8 cellular contexts compared by ENCODE assay signal in the genomic region with DNA sequence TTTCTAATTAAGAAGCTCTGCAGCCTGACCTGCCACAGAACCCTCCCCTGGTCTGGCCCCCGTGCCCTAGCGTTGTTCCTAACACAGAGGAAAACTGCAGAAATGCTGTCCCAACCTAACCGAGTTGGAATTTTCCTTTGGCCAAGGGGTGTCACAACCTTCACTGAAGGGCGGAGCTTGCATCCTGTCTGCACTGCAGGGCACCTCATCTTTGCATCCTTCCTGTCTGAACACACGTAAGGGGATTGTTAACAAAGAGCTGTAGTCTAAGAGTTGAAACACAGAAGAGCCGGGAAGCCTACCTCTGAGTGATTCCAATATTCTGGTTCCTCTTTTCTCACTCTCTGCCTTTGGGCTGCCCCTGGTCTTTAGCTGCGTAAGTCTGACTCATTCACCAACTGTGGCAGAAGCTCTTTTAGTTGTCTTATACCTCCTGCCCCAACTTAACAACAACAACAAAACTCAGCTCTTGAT. TPM values are rescaled to one million over a fixed set of nuclear protein-coding genes. Genes with fewer than 3 reads are reported as not detected.
DNase-seq lines count a peak whose midpoint lies in the region; ATAC-seq, FAIRE-seq and TF ChIP-seq lines count a peak whose summit lies in the region.

No MANE protein-coding gene starts in this region.

- BruUV-seq in MCF 10A (replicated peaks; lab: Mats Ljungman, UMichigan), result no TSS peak

- CTCF ChIA-PET in MCF 10A (lab: Yijun Ruan, JAX), result interaction anchor here (0.6 to 21.3 kb wide), 8 partner anchors 9 to 224 kb away, joined by 3 to 564 read pairs (median 4); no protein-coding TSS in a partner anchor

- H3K27me3 ChIP-seq in aorta (ENCODE audit: control insufficient read depth in 1 of 2, insufficient read depth in 2 of 2, low read length in 1 of 2), result no peaks in the 10 kb centered on the region

- ATAC-seq in GM18520 (IDR thresholded peaks at IDR 0.05; ENCODE audit: unreplicated experiment) (peak; percentile 87), HG02970 (IDR thresholded peaks at IDR 0.05; ENCODE audit: low FRiP score, unreplicated experiment) (peak; percentile 70), memory B cell (ENCODE audit: low read depth) (peak; percentile 88), aorta (ENCODE audit: low FRiP score) (peak; percentile 36)

- intact Hi-C loops in MCF 10A (cut with micrococcal nuclease) (loop anchor here (2.0 kb wide), 1 partner anchor 60 kb away; a partner anchor contains a TSS), aorta (cut with DNase I) (loop anchor here in 1 of 2 donors (5.0 kb wide), 1 partner anchor 39 kb away; no protein-coding TSS in a partner anchor)

- H3K9me3 ChIP-seq in aorta (ENCODE audit: control insufficient read depth, low read length), result no peaks in the 10 kb centered on the region

- WGBS in aorta, 2 donors, result 14 to 20% methylated on average over 7 of the region's 7 CpGs

- H3K36me3 Mint-ChIP-seq in MCF 10A (ENCODE audit: insufficient read depth, unreplicated experiment) (no peaks in the 10 kb centered on the region), memory B cell (no peaks in the 10 kb centered on the region)

- H3K4me3 Mint-ChIP-seq in MCF 10A (ENCODE audit: unreplicated experiment) (peak overlapping the region; percentile 71), memory B cell (peak overlapping the region; percentile 12)

- H3K27ac Mint-ChIP-seq in MCF 10A (ENCODE audit: low read depth, unreplicated experiment) (peak overlapping the region; percentile 8), memory B cell (peak overlapping the region; percentile 15)

- peak overlapping the region; percentile 44 to 67 for H3K27ac ChIP-seq in aorta (ENCODE audit: low read depth in 1 of 2, low read length in 2 of 2)

- peak; percentile 31 for FAIRE-seq in RCC 7860 (lab: Jason Lieb, UNC)

- POLR2A ChIA-PET in MCF 10A (lab: Yijun Ruan, JAX), result interaction anchor here (0.8 to 21.8 kb wide), 16 partner anchors 8 to 148 kb away, joined by 3 to 513 read pairs (median 6); a partner anchor contains a TSS

- no peaks in the 10 kb centered on the region for H3K27me3 Mint-ChIP-seq in MCF 10A (ENCODE audit: insufficient read depth, unreplicated experiment)
- H3K27me3 Mint-ChIP-seq in memory B cell, result peaks cover 1% of the 10 kb centered on the region

- no peaks in the 10 kb centered on the region for H3K9me3 Mint-ChIP-seq in MCF 10A (ENCODE audit: unreplicated experiment)
- H3K9me3 Mint-ChIP-seq in memory B cell, result no peaks in the 10 kb centered on the region

- no peaks in the 10 kb centered on the region for H3K36me3 ChIP-seq in aorta (ENCODE audit: control insufficient read depth in 1 of 2, insufficient read depth in 2 of 2, low read length in 1 of 2)

- no peak for TF ChIP-seq CTCF in MCF 10A (IDR thresholded peaks at IDR 0.05; ENCODE audit: unreplicated experiment)

- peak; percentile 36 for DNase-seq in AG08395 (ENCODE audit: low spot score)
- peak; percentile 70 for DNase-seq in RCC 7860 (ENCODE audit: low spot score)
- DNase-seq in MCF 10A (ENCODE audit: unreplicated experiment), result peak; percentile 67
- DNase-seq in memory B cell (ENCODE audit: low spot score in 2 of 2), result peak in 1 of 2 donors; percentile 27
- no peak for DNase-seq in aorta
- DNase-seq in NCI-H226, result no peak

- H3K4me1 Mint-ChIP-seq in MCF 10A (ENCODE audit: insufficient read depth, unreplicated experiment) (peaks cover 60% of the 10 kb centered on the region), memory B cell (peaks cover 19% of the 10 kb centered on the region)

- peaks cover 0 to 2% of the 10 kb centered on the region in 2 donors for H3K4me1 ChIP-seq in aorta (ENCODE audit: control insufficient read depth in 1 of 2, insufficient read depth in 2 of 2, low read length in 2 of 2)

- no peak overlapping the region for H3K4me3 ChIP-seq in aorta (ENCODE audit: low read length in 2 of 2)

RNA-seq across cellular contexts. Expression of a gene that starts 1.6 kb away (rescaled TPM):
- total RNA-seq in MCF 10A (2022), result 21.0 and 47.3 TPM in 2 replicates
- 10 to 100 TPM; 54.4 to 61.8 TPM for total RNA-seq in aorta
- polyA plus RNA-seq in aorta, result 10 to 100 TPM; 29.8 to 33.0 TPM

RNA-seq across cellular contexts. Expression of a gene that starts 20.0 kb away (rescaled TPM):
- total RNA-seq in MCF 10A (2022) (1.3 and 2.0 TPM in 2 replicates), aorta (1 to 10 TPM; 2.7 to 5.2 TPM)
- polyA plus RNA-seq in aorta, result 1 to 10 TPM; 5.3 to 5.6 TPM

RNA-seq across cellular contexts. Expression of a gene that starts 26.2 kb away (rescaled TPM):
- 0.23 TPM in 1 of 2 replicates, not detected in the other for total RNA-seq in MCF 10A (2022)
- total RNA-seq in aorta, result 10 to 100 TPM; 18.1 to 24.8 TPM
- polyA plus RNA-seq in aorta, result 10 to 100 TPM; 13.8 to 60.2 TPM

RNA-seq across cellular contexts. Expression of a gene that starts 27.2 kb away (rescaled TPM):
- total RNA-seq in MCF 10A (2022) (1.2 and 2.5 TPM in 2 replicates), aorta (1,000 to 10,000 TPM in 1 of 2 donors, 100 to 1,000 TPM in 1; 323 to 2,347 TPM)
- 100 to 1,000 TPM; 483 to 702 TPM for polyA plus RNA-seq in aorta

RNA-seq across cellular contexts. Expression of a gene that starts 59.4 kb away (rescaled TPM):
- 33.6 and 38.3 TPM in 2 replicates for total RNA-seq in MCF 10A (2022)
- 10 to 100 TPM in 1 of 2 donors, 1 to 10 TPM in 1; 6.6 to 15.2 TPM for total RNA-seq in aorta
- 10 to 100 TPM; 11.5 to 22.0 TPM for polyA plus RNA-seq in aorta

Comparison
In these comparisons a context has a peak if more than half of its experiments do, and no peak if none do; other contexts are left out.
1. DNase-seq: peak in AG08395 (single experiment), RCC 7860 (single experiment) and MCF 10A (single experiment); none in aorta (0 of 2) and NCI-H226 (single experiment).
2. ATAC-seq: peak in every context shown above with its lines; median percentile 88 in memory B cell; 87 in GM18520; 70 in HG02970; 36 in aorta.
3. RNA of a gene that starts 26.2 kb away (total RNA-seq): 18.1 to 24.8 TPM in aorta; 0.23 TPM in MCF 10A; every median in the first group is over 10 times any median in the second.